Comparison of ENCODE assay signal across 38 cellular contexts in the genomic region with DNA sequence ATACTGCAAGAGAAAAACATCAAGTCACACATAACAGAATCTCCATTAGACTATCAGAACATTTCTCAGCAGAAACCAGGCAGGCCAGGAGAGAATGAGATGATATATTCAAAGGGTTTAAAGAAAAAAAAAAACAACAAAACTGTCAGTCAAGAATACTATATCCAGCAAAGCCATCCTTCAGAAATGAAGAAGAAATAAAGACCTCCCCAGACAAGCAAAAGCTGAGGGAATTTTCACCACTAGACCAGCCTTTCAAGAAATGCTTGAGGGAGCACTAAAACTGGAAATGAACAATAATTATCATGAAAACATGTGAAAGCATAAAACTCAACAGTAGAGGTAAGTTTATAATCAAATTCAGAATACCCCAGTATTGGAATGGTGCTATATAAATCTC. TPM values are rescaled to one million over a fixed set of nuclear protein-coding genes. Genes with fewer than 3 reads are reported as not detected.
DNase-seq lines count a peak whose midpoint lies in the region; ATAC-seq, FAIRE-seq and TF ChIP-seq lines count a peak whose summit lies in the region.
"Had no signal": no experiment of that assay in that cellular context is flagged by ENCODE, and none has a peak within 500 bp of the region (broad histone marks: within the 10 kb centered on the region; RNA-seq: fewer than 3 reads in every experiment).

No MANE protein-coding gene starts in this region.

- H3K27me3 Mint-ChIP-seq in activated naive CD8-positive, alpha-beta T cell treated with anti-CD3 and anti-CD28 coated beads, Interleukin-2, amount 10 ng/mL, durations not matched to agents 7 days and 5 days: no peaks in the 10 kb centered on the region
- H3K27me3 Mint-ChIP-seq in activated naive CD8-positive, alpha-beta T cell treated with anti-CD3 and anti-CD28 coated beads, Interleukin-2, amount 50 U/mL, for 24 hours: no peaks in the 10 kb centered on the region
- no peaks in the 10 kb centered on the region for H3K27me3 Mint-ChIP-seq in central memory CD8-positive, alpha-beta T cell
- H3K27me3 Mint-ChIP-seq in stimulated activated naive B cell treated with anti-CD40 and anti-IgM and Interleukin-4, amounts not matched to agents 10 μg/mL and 1 μg/mL and 100 μg/mL, for 72 hours: no peaks in the 10 kb centered on the region
- H3K27me3 Mint-ChIP-seq: B cell; CD4-positive, alpha-beta T cell had no signal

- no peak overlapping the region for H3K4me3 ChIP-seq in HEK293 (ENCODE audit: low read depth, low read length)
- H3K4me3 ChIP-seq: A549; BLaER1; BLaER1 treated with 17β-estradiol and CSF1 and Interleukin-3, amounts not matched to agents 10 nM and 100 nM had no signal

- H3K4me1 Mint-ChIP-seq in activated naive CD8-positive, alpha-beta T cell treated with anti-CD3 and anti-CD28 coated beads, Interleukin-2, amount 10 ng/mL, durations not matched to agents 7 days and 5 days: peaks cover 9% of the 10 kb centered on the region
- peaks cover 15% of the 10 kb centered on the region for H3K4me1 Mint-ChIP-seq in activated naive CD8-positive, alpha-beta T cell treated with anti-CD3 and anti-CD28 coated beads, Interleukin-2, amount 50 U/mL, for 24 hours
- H3K4me1 Mint-ChIP-seq in central memory CD8-positive, alpha-beta T cell: peaks cover 12% of the 10 kb centered on the region
- peaks cover 25 to 40% of the 10 kb centered on the region in 2 donors for H3K4me1 Mint-ChIP-seq in stimulated activated naive B cell treated with anti-CD40 and anti-IgM and Interleukin-4, amounts not matched to agents 10 μg/mL and 1 μg/mL and 100 μg/mL, for 72 hours

- TF ChIP-seq CTCF in HEK293 (tag by site-specific recombination; IDR thresholded peaks at IDR 0.05): no peak

- CTCF ChIA-PET in HEK293 (lab: Yijun Ruan, JAX): interaction anchor here (0.7 to 9.8 kb wide), 3 partner anchors 14 to 516 kb away, joined by 3 to 206 read pairs (median 5); partner anchors contain the start of genes C1orf52 and DDAH1

- no peak for DNase-seq in activated naive CD8-positive, alpha-beta T cell treated with anti-CD3 and anti-CD28 coated beads, Interleukin-2, amount 10 ng/mL, durations not matched to agents 7 days and 5 days
- DNase-seq in activated naive CD8-positive, alpha-beta T cell treated with anti-CD3 and anti-CD28 coated beads, Interleukin-2, amount 50 U/mL, for 24 hours: no peak
- no peak for DNase-seq in central memory CD8-positive, alpha-beta T cell (ENCODE audit: low spot score in 2 of 2)
- no peak for DNase-seq in stimulated activated naive B cell treated with anti-CD40 and anti-IgM and Interleukin-4, amounts not matched to agents 10 μg/mL and 1 μg/mL and 100 μg/mL, for 72 hours
- DNase-seq in UCSD-AML1 (lab: John Stamatoyannopoulos, UW; ENCODE audit: unreplicated experiment) (no peak), occipital lobe (lab: John Stamatoyannopoulos, UW) (no peak), RCC 7860 (ENCODE audit: low spot score) (no peak)
- DNase-seq: 8988T; ACHN; AML-193; BE2C; C1 segment of cervical spinal cord; Caco-2; Calu3; CD4-positive, alpha-beta memory T cell; CD4-positive, alpha-beta T cell; CD4-positive, CD25-positive, alpha-beta regulatory T cell; CD8-positive, alpha-beta memory T cell; CD8-positive, alpha-beta T cell; COR-L47; DMS 273 treated with DMSO at 0.1 percent for 48 hours; DMS153; DMS53; DMS79; DMS79 treated with DMSO at 0.1 percent for 48 hours; DND-41; EL had no signal

- no peak overlapping the region for H3K27ac ChIP-seq in HEK293 (ENCODE audit: extremely low read depth, low read depth, low read length)
- H3K27ac ChIP-seq: 22Rv1; A549; BLaER1; BLaER1 treated with 17β-estradiol and CSF1 and Interleukin-3, amounts not matched to agents 10 nM and 100 nM; C4-2B had no signal

- H3K9me3 ChIP-seq in HEK293 (ENCODE audit: control insufficient read depth, insufficient read depth, low read depth, low read length): no peaks in the 10 kb centered on the region
- H3K9me3 ChIP-seq: A549, BE2C, Caco-2 had no signal

- POLR2A ChIA-PET in activated naive CD8-positive, alpha-beta T cell treated with anti-CD3 and anti-CD28 coated beads, Interleukin-2, amount 10 ng/mL, durations not matched to agents 7 days and 5 days (lab: Charles Lee): interaction anchor here (1.2 kb wide), 1 partner anchor 11 kb away, joined by 3 read pairs; no protein-coding TSS in a partner anchor
- POLR2A ChIA-PET in HEK293 (lab: Yijun Ruan, JAX): no interaction called here

- H3K36me3 ChIP-seq in HEK293 (ENCODE audit: control insufficient read depth in 2 of 2, insufficient read depth in 1 of 2, low read length in 2 of 2): peaks cover 0 to 14% of the 10 kb centered on the region in 2 experiments; a peak in 2 of 3 replicates
- H3K36me3 ChIP-seq: BE2C; BLaER1; BLaER1 treated with 17β-estradiol and CSF1 and Interleukin-3, amounts not matched to agents 10 nM and 100 nM had no signal

- no peak overlapping the region for H3K4me3 Mint-ChIP-seq in activated naive CD8-positive, alpha-beta T cell treated with anti-CD3 and anti-CD28 coated beads, Interleukin-2, amount 10 ng/mL, durations not matched to agents 7 days and 5 days
- no peak overlapping the region for H3K4me3 Mint-ChIP-seq in activated naive CD8-positive, alpha-beta T cell treated with anti-CD3 and anti-CD28 coated beads, Interleukin-2, amount 50 U/mL, for 24 hours
- H3K4me3 Mint-ChIP-seq in central memory CD8-positive, alpha-beta T cell: no peak overlapping the region
- no peak overlapping the region for H3K4me3 Mint-ChIP-seq in stimulated activated naive B cell treated with anti-CD40 and anti-IgM and Interleukin-4, amounts not matched to agents 10 μg/mL and 1 μg/mL and 100 μg/mL, for 72 hours
- H3K4me3 Mint-ChIP-seq: B cell; CD14-positive monocyte; CD4-positive, alpha-beta memory T cell; CD4-positive, alpha-beta T cell; CD4-positive, CD25-positive, alpha-beta regulatory T cell; CD8-positive, alpha-beta memory T cell; CD8-positive, alpha-beta T cell had no signal

- FAIRE-seq in RCC 7860 (lab: Jason Lieb, UNC): no peak
- FAIRE-seq: A204.1, A549, D721Med had no signal

- H3K9me3 Mint-ChIP-seq in activated naive CD8-positive, alpha-beta T cell treated with anti-CD3 and anti-CD28 coated beads, Interleukin-2, amount 10 ng/mL, durations not matched to agents 7 days and 5 days: no peaks in the 10 kb centered on the region
- H3K9me3 Mint-ChIP-seq in activated naive CD8-positive, alpha-beta T cell treated with anti-CD3 and anti-CD28 coated beads, Interleukin-2, amount 50 U/mL, for 24 hours: peaks cover 8% of the 10 kb centered on the region
- no peaks in the 10 kb centered on the region for H3K9me3 Mint-ChIP-seq in central memory CD8-positive, alpha-beta T cell
- H3K9me3 Mint-ChIP-seq in stimulated activated naive B cell treated with anti-CD40 and anti-IgM and Interleukin-4, amounts not matched to agents 10 μg/mL and 1 μg/mL and 100 μg/mL, for 72 hours: peaks cover 5 to 6% of the 10 kb centered on the region in 2 donors

- peaks cover 45% of the 10 kb centered on the region for H3K36me3 Mint-ChIP-seq in activated naive CD8-positive, alpha-beta T cell treated with anti-CD3 and anti-CD28 coated beads, Interleukin-2, amount 10 ng/mL, durations not matched to agents 7 days and 5 days
- H3K36me3 Mint-ChIP-seq in activated naive CD8-positive, alpha-beta T cell treated with anti-CD3 and anti-CD28 coated beads, Interleukin-2, amount 50 U/mL, for 24 hours (ENCODE audit: low read depth): peaks cover 66% of the 10 kb centered on the region
- H3K36me3 Mint-ChIP-seq in central memory CD8-positive, alpha-beta T cell (ENCODE audit: insufficient read depth): peaks cover 22% of the 10 kb centered on the region
- peaks cover 65 to 88% of the 10 kb centered on the region in 2 donors for H3K36me3 Mint-ChIP-seq in stimulated activated naive B cell treated with anti-CD40 and anti-IgM and Interleukin-4, amounts not matched to agents 10 μg/mL and 1 μg/mL and 100 μg/mL, for 72 hours

- no peak for ATAC-seq in activated naive CD8-positive, alpha-beta T cell treated with anti-CD3 and anti-CD28 coated beads, Interleukin-2, amount 10 ng/mL, durations not matched to agents 7 days and 5 days (ENCODE audit: low read depth)
- ATAC-seq in activated naive CD8-positive, alpha-beta T cell treated with anti-CD3 and anti-CD28 coated beads, Interleukin-2, amount 50 U/mL, for 24 hours: no peak
- no peak for ATAC-seq in central memory CD8-positive, alpha-beta T cell (replicated peaks; ENCODE audit: extremely low read depth, poor library complexity, severe bottlenecking)
- no peak for ATAC-seq in stimulated activated naive B cell treated with anti-CD40 and anti-IgM and Interleukin-4, amounts not matched to agents 10 μg/mL and 1 μg/mL and 100 μg/mL, for 72 hours (replicated peaks)
- ATAC-seq: A549; CD8-positive, alpha-beta T cell had no signal

- H3K27ac Mint-ChIP-seq in activated naive CD8-positive, alpha-beta T cell treated with anti-CD3 and anti-CD28 coated beads, Interleukin-2, amount 10 ng/mL, durations not matched to agents 7 days and 5 days: peak overlapping the region; percentile 13
- no peak overlapping the region for H3K27ac Mint-ChIP-seq in activated naive CD8-positive, alpha-beta T cell treated with anti-CD3 and anti-CD28 coated beads, Interleukin-2, amount 50 U/mL, for 24 hours
- peak overlapping the region; percentile 29 for H3K27ac Mint-ChIP-seq in central memory CD8-positive, alpha-beta T cell (ENCODE audit: low read depth)
- peak overlapping the region; percentile 14 for H3K27ac Mint-ChIP-seq in stimulated activated naive B cell treated with anti-CD40 and anti-IgM and Interleukin-4, amounts not matched to agents 10 μg/mL and 1 μg/mL and 100 μg/mL, for 72 hours
- H3K27ac Mint-ChIP-seq: B cell; CD14-positive monocyte; CD4-positive, alpha-beta T cell; CD8-positive, alpha-beta memory T cell; CD8-positive, alpha-beta T cell had no signal

- no peaks in the 10 kb centered on the region for H3K4me1 ChIP-seq in HEK293 (ENCODE audit: control insufficient read depth, insufficient read depth, low read length)
- H3K4me1 ChIP-seq: BE2C, Caco-2 had no signal

TF ChIP-seq in HEK293, 187 proteins besides CTCF, POLR2A, EP300 and RAD21 (continues in another document):
- TF ChIP-seq ZNF510 (tag by site-specific recombination; IDR thresholded peaks at IDR 0.05; ENCODE audit: insufficient replicate concordance) (peak; percentile 60), ZNF768 (tag by site-specific recombination; IDR thresholded peaks at IDR 0.05) (no peak), ZNF791 (tag by site-specific recombination; IDR thresholded peaks at IDR 0.05) (no peak), SETDB1 (IDR thresholded peaks at IDR 0.05; ENCODE audit: insufficient read length, low read length) (peak; percentile 90)

RNA-seq across cellular contexts. Expression of gene MCOLN2, which starts 47.2 kb away (rescaled TPM):
- total RNA-seq in activated naive CD8-positive, alpha-beta T cell treated with anti-CD3 and anti-CD28 coated beads, Interleukin-2, amount 10 ng/mL, durations not matched to agents 7 days and 5 days: 10 to 100 TPM; 18.8 to 19.9 TPM
- not detected for total RNA-seq in occipital lobe
- total RNA-seq: Caco-2 had no signal

RNA-seq across cellular contexts. Expression of gene LPAR3, which starts 56.7 kb away (rescaled TPM):
- total RNA-seq in activated naive CD8-positive, alpha-beta T cell treated with anti-CD3 and anti-CD28 coated beads, Interleukin-2, amount 10 ng/mL, durations not matched to agents 7 days and 5 days: 1 to 10 TPM; 3.2 to 4.2 TPM
- total RNA-seq in occipital lobe: 0.78 TPM
- total RNA-seq: A172, B cell, Caco-2 had no signal

Comparison
In these comparisons a context has a peak if more than half of its experiments do, and no peak if none do; other contexts are left out.
1. RNA of gene MCOLN2, which starts 47.2 kb away (total RNA-seq): 18.8 to 19.9 TPM in activated naive CD8-positive, alpha-beta T cell treated with anti-CD3 and anti-CD28 coated beads, Interleukin-2, amount 10 ng/mL, durations not matched to agents 7 days and 5 days; not detected in occipital lobe (single experiment); every median in the first group is over 10 times any median in the second.